Comparison of ENCODE assay signal across 1 cellular context in the genomic region with DNA sequence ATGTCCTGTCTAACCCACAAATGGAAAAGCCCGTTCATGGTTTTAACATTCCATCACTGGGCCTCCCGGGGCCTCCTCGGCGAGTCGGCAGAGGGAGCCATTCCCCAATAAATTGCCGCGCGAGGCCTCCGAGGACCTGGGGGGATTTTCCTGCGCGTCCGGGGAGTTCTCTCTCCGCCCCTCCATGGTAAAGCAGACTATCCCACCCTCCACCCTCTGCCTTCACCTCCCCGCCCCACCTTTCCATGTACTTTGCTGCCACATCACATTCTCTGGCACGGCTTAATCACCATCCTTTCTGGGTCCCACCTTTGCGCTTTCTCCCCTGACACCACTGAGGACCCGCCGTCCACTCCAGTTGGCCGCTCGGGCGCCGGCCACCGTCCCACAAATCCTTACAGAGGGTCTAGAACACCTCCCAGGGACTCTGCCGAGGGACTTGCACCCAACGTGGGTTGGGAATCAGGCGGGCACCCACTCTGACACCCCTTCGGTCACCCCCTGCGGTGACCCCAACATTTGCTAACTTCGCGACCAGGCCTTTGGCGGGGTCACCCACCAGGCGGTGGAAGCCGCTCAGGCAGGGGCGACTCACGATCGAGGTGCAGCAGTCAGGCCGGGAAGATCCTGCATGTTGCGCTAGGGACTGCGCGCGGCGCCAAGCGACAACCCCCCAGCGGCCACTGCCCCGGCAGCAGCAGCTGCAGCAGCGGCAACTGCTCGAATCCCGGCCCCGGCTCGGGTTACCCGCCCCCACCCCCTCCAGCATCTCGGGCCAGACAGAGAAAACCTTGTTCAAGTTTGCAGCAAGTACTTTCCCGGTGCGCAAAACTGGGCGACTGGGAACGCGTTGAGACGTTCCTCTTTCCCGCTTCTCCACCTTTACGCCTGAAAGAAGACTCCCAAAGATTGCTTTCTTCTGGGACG.
TF ChIP-seq lines count a peak whose summit lies in the region.

A gene (plus strand): TSS at position 778 of the 927 bp plus-strand sequence. CDS start 40,513 bp downstream, outside the sequence.

TF ChIP-seq in endothelial cell of umbilical vein, 7 proteins besides CTCF, POLR2A, EP300 and RAD21 (continued from another document):
- TF ChIP-seq POLR2AphosphoS5 (IDR thresholded peaks at IDR 0.05; ENCODE audit: insufficient read depth, low read depth, low read length) = no peak
